In genomic region chr11:102592634-102593581, GRCh38 we compare ENCODE assay signal across 8 cellular contexts. TPM values are rescaled to one million over a fixed set of nuclear protein-coding genes. Genes with fewer than 3 reads are reported as not detected.
DNase-seq lines count a peak whose midpoint lies in the region; ATAC-seq and TF ChIP-seq lines count a peak whose summit lies in the region.

No MANE protein-coding gene starts in this region.

- no peak for TF ChIP-seq EP300 in stomach (IDR thresholded peaks at IDR 0.05)

- TF ChIP-seq POLR2A in stomach (IDR thresholded peaks at IDR 0.05): no peak

- intact Hi-C loops in activated CD8-positive, alpha-beta T cell treated with anti-CD3 and anti-CD28 coated beads for 36 hours (cut with micrococcal nuclease): no loop called here
- intact Hi-C loops in stomach (cut with DNase I; ENCODE audit: low total_unique reads): no loop called here

- H3K4me3 ChIP-seq in endodermal cell (ENCODE audit: low read length) (no peak overlapping the region), stomach (no peak overlapping the region)

- no peak overlapping the region for H3K27ac ChIP-seq in endodermal cell (ENCODE audit: low read depth, low read length)
- H3K27ac ChIP-seq in stomach: no peak overlapping the region

- no peaks in the 10 kb centered on the region for H3K27me3 Mint-ChIP-seq in activated CD8-positive, alpha-beta T cell treated with anti-CD3 and anti-CD28 coated beads for 36 hours
- H3K27me3 Mint-ChIP-seq in activated CD8-positive, alpha-beta T cell treated with anti-CD3 and anti-CD28 coated beads, Interleukin-2, amount 10 ng/mL, durations not matched to agents 7 days and 5 days (ENCODE audit: low read depth): no peaks in the 10 kb centered on the region
- peaks cover 27% of the 10 kb centered on the region for H3K27me3 Mint-ChIP-seq in endodermal cell (ENCODE audit: insufficient read depth)

- 82 to 84% methylated on average over 6 to 9 of the region's 11 CpGs for WGBS in endodermal cell (ENCODE audit: insufficient coverage in 1 of 2, insufficient read length in 1 of 2), 2 experiments
- 80 to 87% (median 82%) methylated on average over 11 of the region's 11 CpGs for WGBS in stomach, 5 donors

- DNase-seq in activated CD8-positive, alpha-beta T cell treated with anti-CD3 and anti-CD28 coated beads for 36 hours: no peak
- DNase-seq in activated CD8-positive, alpha-beta T cell treated with anti-CD3 and anti-CD28 coated beads, Interleukin-2, amount 10 ng/mL, durations not matched to agents 7 days and 5 days: no peak
- peak; percentile 60 for DNase-seq in NAMALWA (ENCODE audit: low spot score)
- DNase-seq in endodermal cell: no peak
- no peak for DNase-seq in stomach

- CTCF ChIA-PET in activated CD8-positive, alpha-beta T cell treated with anti-CD3 and anti-CD28 coated beads for 36 hours (lab: Charles Lee): interaction anchor here (0.8 to 1.7 kb wide), 8 partner anchors 11 to 251 kb away, joined by 3 to 8 read pairs (median 3); no protein-coding TSS in a partner anchor
- CTCF ChIA-PET in activated CD8-positive, alpha-beta T cell treated with anti-CD3 and anti-CD28 coated beads, Interleukin-2, amount 10 ng/mL, durations not matched to agents 7 days and 5 days (lab: Charles Lee): interaction anchor here (0.7 to 1.7 kb wide), 8 partner anchors 10 to 378 kb away, joined by 3 to 6 read pairs (median 3); no protein-coding TSS in a partner anchor

- H3K9ac ChIP-seq in endodermal cell (ENCODE audit: extremely low read depth, low read length, poor library complexity, severe bottlenecking): no peak overlapping the region

- no peaks in the 10 kb centered on the region for H3K36me3 ChIP-seq in endodermal cell (ENCODE audit: control insufficient read depth, insufficient read depth, low read length)
- no peaks in the 10 kb centered on the region for H3K36me3 ChIP-seq in stomach

- POLR2A ChIA-PET in activated CD8-positive, alpha-beta T cell treated with anti-CD3 and anti-CD28 coated beads for 36 hours (lab: Charles Lee): interaction anchor here (1.3 kb wide), 1 partner anchor 44 kb away, joined by 3 read pairs; no protein-coding TSS in a partner anchor
- POLR2A ChIA-PET in activated CD8-positive, alpha-beta T cell treated with anti-CD3 and anti-CD28 coated beads, Interleukin-2, amount 10 ng/mL, durations not matched to agents 7 days and 5 days (lab: Charles Lee): no interaction called here

- no peak overlapping the region for H3K27ac Mint-ChIP-seq in activated CD8-positive, alpha-beta T cell treated with anti-CD3 and anti-CD28 coated beads for 36 hours
- H3K27ac Mint-ChIP-seq in activated CD8-positive, alpha-beta T cell treated with anti-CD3 and anti-CD28 coated beads, Interleukin-2, amount 10 ng/mL, durations not matched to agents 7 days and 5 days: no peak overlapping the region
- no peak overlapping the region for H3K27ac Mint-ChIP-seq in endodermal cell

- peaks cover 9% of the 10 kb centered on the region for H3K4me1 Mint-ChIP-seq in activated CD8-positive, alpha-beta T cell treated with anti-CD3 and anti-CD28 coated beads for 36 hours (ENCODE audit: low read depth)
- peaks cover 3% of the 10 kb centered on the region for H3K4me1 Mint-ChIP-seq in activated CD8-positive, alpha-beta T cell treated with anti-CD3 and anti-CD28 coated beads, Interleukin-2, amount 10 ng/mL, durations not matched to agents 7 days and 5 days (ENCODE audit: low read depth)
- peaks cover 33% of the 10 kb centered on the region for H3K4me1 Mint-ChIP-seq in endodermal cell

- H3K9me3 ChIP-seq in endodermal cell (ENCODE audit: control insufficient read depth, low read length): peaks cover 4% of the 10 kb centered on the region
- H3K9me3 ChIP-seq in stomach: no peaks in the 10 kb centered on the region

- no peak overlapping the region for H3K4me3 Mint-ChIP-seq in activated CD8-positive, alpha-beta T cell treated with anti-CD3 and anti-CD28 coated beads for 36 hours
- H3K4me3 Mint-ChIP-seq in activated CD8-positive, alpha-beta T cell treated with anti-CD3 and anti-CD28 coated beads, Interleukin-2, amount 10 ng/mL, durations not matched to agents 7 days and 5 days: no peak overlapping the region
- no peak overlapping the region for H3K4me3 Mint-ChIP-seq in endodermal cell

- H3K4me1 ChIP-seq in endodermal cell (ENCODE audit: control insufficient read depth, insufficient read depth, low read length) (peaks cover 25% of the 10 kb centered on the region), stomach (no peaks in the 10 kb centered on the region)

- peaks cover 15% of the 10 kb centered on the region for H3K27me3 ChIP-seq in endodermal cell (ENCODE audit: control insufficient read depth, insufficient read depth, low read length, poor library complexity, severe bottlenecking)
- no peaks in the 10 kb centered on the region for H3K27me3 ChIP-seq in stomach

- no peaks in the 10 kb centered on the region for H3K9me3 Mint-ChIP-seq in activated CD8-positive, alpha-beta T cell treated with anti-CD3 and anti-CD28 coated beads for 36 hours
- H3K9me3 Mint-ChIP-seq in activated CD8-positive, alpha-beta T cell treated with anti-CD3 and anti-CD28 coated beads, Interleukin-2, amount 10 ng/mL, durations not matched to agents 7 days and 5 days (ENCODE audit: insufficient read depth): peaks cover 7% of the 10 kb centered on the region
- no peaks in the 10 kb centered on the region for H3K9me3 Mint-ChIP-seq in endodermal cell

- ATAC-seq in activated CD8-positive, alpha-beta T cell treated with anti-CD3 and anti-CD28 coated beads for 36 hours: peak; percentile 27
- ATAC-seq in activated CD8-positive, alpha-beta T cell treated with anti-CD3 and anti-CD28 coated beads, Interleukin-2, amount 10 ng/mL, durations not matched to agents 7 days and 5 days: no peak
- no peak for ATAC-seq in GM21367 (IDR thresholded peaks at IDR 0.05; ENCODE audit: unreplicated experiment)
- no peak for ATAC-seq in GM19452 (IDR thresholded peaks at IDR 0.05; ENCODE audit: unreplicated experiment)
- no peak for ATAC-seq in activated CD4-positive, CD25-positive, alpha-beta regulatory T cell treated with anti-CD3 and anti-CD28 coated beads, Interleukin-2, amount 50 U/mL, for 24 hours

- peak; percentile 35 for TF ChIP-seq CTCF in activated CD8-positive, alpha-beta T cell treated with anti-CD3 and anti-CD28 coated beads for 36 hours (IDR thresholded peaks at IDR 0.05)
- TF ChIP-seq CTCF in endodermal cell (conservative IDR thresholded peaks at IDR 0.05) (peak; percentile 83), stomach (IDR thresholded peaks at IDR 0.05) (peak in 5 of 7 experiments; percentile 21 to 39 (median 26))

- H3K36me3 Mint-ChIP-seq in activated CD8-positive, alpha-beta T cell treated with anti-CD3 and anti-CD28 coated beads for 36 hours (ENCODE audit: low read depth): no peaks in the 10 kb centered on the region
- no peaks in the 10 kb centered on the region for H3K36me3 Mint-ChIP-seq in activated CD8-positive, alpha-beta T cell treated with anti-CD3 and anti-CD28 coated beads, Interleukin-2, amount 10 ng/mL, durations not matched to agents 7 days and 5 days (ENCODE audit: low read depth)
- no peaks in the 10 kb centered on the region for H3K36me3 Mint-ChIP-seq in endodermal cell (ENCODE audit: low read depth)

RNA-seq across cellular contexts. Expression of gene MMP20, which starts 32.2 kb away (rescaled TPM):
- not detected for total RNA-seq in activated CD8-positive, alpha-beta T cell treated with anti-CD3 and anti-CD28 coated beads for 36 hours
- total RNA-seq in activated CD8-positive, alpha-beta T cell treated with anti-CD3 and anti-CD28 coated beads, Interleukin-2, amount 10 ng/mL, durations not matched to agents 7 days and 5 days: not detected
- not detected for total RNA-seq in endodermal cell
- not detected for polyA plus RNA-seq in endodermal cell (2013, experiment 1 of 2)
- not detected for polyA plus RNA-seq in endodermal cell (2013, experiment 2 of 2)
- not detected for total RNA-seq in stomach
- polyA plus RNA-seq in stomach: not detected

Comparison
In these comparisons a context has a peak if more than half of its experiments do, and no peak if none do; other contexts are left out.
1. CTCF ChIP-seq: peak in every context shown above with its lines; median percentile 83 in endodermal cell; 35 in activated CD8-positive, alpha-beta T cell treated with anti-CD3 and anti-CD28 coated beads for 36 hours; 26 in stomach.